11 cellular contexts compared by ENCODE assay signal in the genomic region with DNA sequence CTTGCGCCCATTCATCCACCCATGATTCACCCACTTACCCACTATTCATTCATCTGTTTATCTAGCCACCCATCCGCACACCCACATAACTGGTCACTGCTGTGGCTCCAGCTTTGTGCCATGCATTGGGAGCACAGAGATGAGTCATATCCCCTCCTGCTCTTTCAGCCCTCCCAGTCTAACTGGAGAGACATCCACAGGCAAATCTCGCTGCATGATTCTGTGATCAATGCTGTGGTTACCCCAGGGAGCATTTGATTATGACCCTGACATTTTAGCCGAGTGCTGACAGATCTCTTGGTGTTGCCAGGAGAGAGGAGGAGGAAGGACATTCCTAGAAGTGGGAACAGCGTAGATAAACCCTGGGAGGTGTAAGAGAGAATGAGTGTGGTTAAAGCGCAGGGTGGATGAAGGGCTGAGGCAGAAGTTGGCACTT. TPM values are rescaled to one million over a fixed set of nuclear protein-coding genes. Genes with fewer than 3 reads are reported as not detected.
DNase-seq lines count a peak whose midpoint lies in the region; FAIRE-seq and TF ChIP-seq lines count a peak whose summit lies in the region.
"Had no signal": no experiment of that assay in that cellular context is flagged by ENCODE, and none has a peak within 500 bp of the region (broad histone marks: within the 10 kb centered on the region; RNA-seq: fewer than 3 reads in every experiment).

No MANE protein-coding gene starts in this region.

- intact Hi-C loops in testis (cut with DNase I; ENCODE audit: low total_unique reads) = no loop called here

- DNase-seq in GM03348 (ENCODE audit: low spot score) = peak; percentile 63
- peak; percentile 98 for DNase-seq in RCC 7860 (ENCODE audit: low spot score)
- DNase-seq in dermis blood vessel endothelial cell = peak; percentile 59
- peak; percentile 63 for DNase-seq in skeletal muscle cell (ENCODE audit: low read depth)
- DNase-seq in NCI-H1694 (lab: John Stamatoyannopoulos, UW) = no peak
- DNase-seq in UCSD-AML1 (lab: John Stamatoyannopoulos, UW; ENCODE audit: unreplicated experiment) = no peak
- DNase-seq in testis = no peak
- DNase-seq: hippocampal formation; NCI-H1092 treated with DMSO at 0.1 percent for 48 hours; NK-92 treated with Interleukin-12 subunit alpha and Interleukin-12 subunit beta, amount 100 ng/mL, for 24 hours had no signal

- H3K4me3 ChIP-seq in skeletal muscle cell (ENCODE audit: low read depth, low read length) (no peak overlapping the region), testis (no peak overlapping the region)
- H3K4me3 ChIP-seq: skin epidermis had no signal

- no peaks in the 10 kb centered on the region for H3K27me3 ChIP-seq in testis

- TF ChIP-seq POLR2A in testis (IDR thresholded peaks at IDR 0.05) = no peak

- no peak for TF ChIP-seq CTCF in testis (IDR thresholded peaks at IDR 0.05)

- H3K9me3 ChIP-seq in testis = no peaks in the 10 kb centered on the region

- no peaks in the 10 kb centered on the region for H3K36me3 ChIP-seq in testis (ENCODE audit: low read depth, missing control alignments)

- 56 to 66% methylated on average over 4 to 6 of the region's 6 CpGs for WGBS in testis, 2 donors

- H3K27ac ChIP-seq in testis = no peak overlapping the region

- no peaks in the 10 kb centered on the region for H3K4me1 ChIP-seq in testis

- FAIRE-seq in RCC 7860 (lab: Jason Lieb, UNC) = peak; percentile 100

RNA-seq across cellular contexts. Expression of a gene that starts 10.4 kb away (rescaled TPM):
- 4.9 and 7.0 TPM in 2 replicates for total RNA-seq in dermis blood vessel endothelial cell
- 100 to 1,000 TPM in 1 of 2 donors, 10 to 100 TPM in 1; 58.7 to 110 TPM for total RNA-seq in testis
- polyA plus RNA-seq in testis (ENCODE audit: insufficient read depth, low read depth, low replicate concordance) = 25.0 TPM

RNA-seq across cellular contexts. Expression of a gene that starts 22.4 kb away (rescaled TPM):
- total RNA-seq in dermis blood vessel endothelial cell = 45.1 and 56.7 TPM in 2 replicates
- total RNA-seq in testis = 10 to 100 TPM; 46.4 to 50.9 TPM
- polyA plus RNA-seq in testis (ENCODE audit: insufficient read depth, low read depth, low replicate concordance) = 38.0 TPM

RNA-seq across cellular contexts. Expression of a gene that starts 23.2 kb away (rescaled TPM):
- total RNA-seq in dermis blood vessel endothelial cell = 118 and 126 TPM in 2 replicates
- 10 to 100 TPM; 30.4 to 61.0 TPM for total RNA-seq in testis
- polyA plus RNA-seq in testis (ENCODE audit: insufficient read depth, low read depth, low replicate concordance) = 48.8 TPM

RNA-seq across cellular contexts. Expression of a gene that starts 28.3 kb away (rescaled TPM):
- total RNA-seq in dermis blood vessel endothelial cell = 10.6 and 24.2 TPM in 2 replicates
- 1 to 10 TPM; 2.5 to 4.2 TPM for total RNA-seq in testis
- polyA plus RNA-seq in testis (ENCODE audit: insufficient read depth, low read depth, low replicate concordance) = 3.5 TPM

RNA-seq across cellular contexts. Expression of a gene that starts 41.1 kb away (rescaled TPM):
- total RNA-seq in dermis blood vessel endothelial cell = 7.8 and 11.6 TPM in 2 replicates
- total RNA-seq in testis = 10 to 100 TPM; 27.3 to 36.1 TPM
- 19.3 TPM for polyA plus RNA-seq in testis (ENCODE audit: insufficient read depth, low read depth, low replicate concordance)

Comparison
In these comparisons a context has a peak if more than half of its experiments do, and no peak if none do; other contexts are left out.
1. DNase-seq: peak in GM03348 (single experiment), RCC 7860 (single experiment), dermis blood vessel endothelial cell (single experiment) and skeletal muscle cell (single experiment); none in NCI-H1694 (single experiment), UCSD-AML1 (single experiment) and testis (single experiment).